In genomic region chr15:60585743-60586708, GRCh38 we compare ENCODE assay signal across 8 cellular contexts.
DNase-seq lines count a peak whose midpoint lies in the region; ATAC-seq, FAIRE-seq and TF ChIP-seq lines count a peak whose summit lies in the region.

No MANE protein-coding gene starts in this region.

- no peaks in the 10 kb centered on the region for H3K27me3 Mint-ChIP-seq in activated T-helper 1 cell treated with anti-CD3 and anti-CD28 coated beads, Interleukin-12 subunit alpha, Interleukin-12 subunit beta, Interleukin-2, Interleukin-4 antibody, amounts not matched to agents 30 ng/mL and 10 ng/mL and 1 ng/mL, durations not matched to agents 14 hours and 24 hours and 36 hours (ENCODE audit: insufficient read depth)

- H3K36me3 ChIP-seq in neutrophil: no peaks in the 10 kb centered on the region

- no peak overlapping the region for H3K4me3 ChIP-seq in neutrophil (ENCODE audit: low read depth in 1 of 2, low read length in 1 of 2)

- no peaks in the 10 kb centered on the region for H3K9me3 ChIP-seq in neutrophil

- no peak for FAIRE-seq in HTR-8/SVneo (lab: Jason Lieb, UNC)

- peaks cover 0 to 3% of the 10 kb centered on the region in 2 experiments for H3K4me1 ChIP-seq in neutrophil (ENCODE audit: control insufficient read depth in 1 of 2, insufficient read depth in 1 of 2, low read depth in 1 of 2, low read length in 1 of 2)

- peaks cover 91% of the 10 kb centered on the region for H3K4me1 Mint-ChIP-seq in activated T-helper 1 cell treated with anti-CD3 and anti-CD28 coated beads, Interleukin-12 subunit alpha, Interleukin-12 subunit beta, Interleukin-2, Interleukin-4 antibody, amounts not matched to agents 30 ng/mL and 10 ng/mL and 1 ng/mL, durations not matched to agents 14 hours and 24 hours and 36 hours (ENCODE audit: low read depth)

- no peaks in the 10 kb centered on the region for H3K9me3 Mint-ChIP-seq in activated T-helper 1 cell treated with anti-CD3 and anti-CD28 coated beads, Interleukin-12 subunit alpha, Interleukin-12 subunit beta, Interleukin-2, Interleukin-4 antibody, amounts not matched to agents 30 ng/mL and 10 ng/mL and 1 ng/mL, durations not matched to agents 14 hours and 24 hours and 36 hours

- peaks cover 55% of the 10 kb centered on the region for H3K27me3 ChIP-seq in neutrophil

- DNase-seq in ELF-1 (ENCODE audit: low read depth, low spot score) (peak; percentile 42), HTR-8/SVneo (ENCODE audit: insufficient read length, low spot score) (peak; percentile 63), NCI-H82 (lab: John Stamatoyannopoulos, UW) (peak; percentile 87), fibroblast of the conjunctiva (ENCODE audit: low read depth) (peak; percentile 67)
- DNase-seq in activated T-helper 1 cell treated with anti-CD3 and anti-CD28 coated beads, Interleukin-12 subunit alpha, Interleukin-12 subunit beta, Interleukin-2, Interleukin-4 antibody, amounts not matched to agents 30 ng/mL and 10 ng/mL and 1 ng/mL, durations not matched to agents 14 hours and 24 hours and 36 hours (ENCODE audit: low spot score): peak; percentile 51

- intact Hi-C loops in activated T-helper 1 cell treated with anti-CD3 and anti-CD28 coated beads, Interleukin-12 subunit alpha, Interleukin-12 subunit beta, Interleukin-2, Interleukin-4 antibody, amounts not matched to agents 30 ng/mL and 10 ng/mL and 1 ng/mL, durations not matched to agents 14 hours and 24 hours and 36 hours (cut with micrococcal nuclease): loop anchor here (1.0 to 5.0 kb wide), 9 partner anchors 63 to 1249 kb away; no protein-coding TSS in a partner anchor

- H3K4me3 Mint-ChIP-seq in activated T-helper 1 cell treated with anti-CD3 and anti-CD28 coated beads, Interleukin-12 subunit alpha, Interleukin-12 subunit beta, Interleukin-2, Interleukin-4 antibody, amounts not matched to agents 30 ng/mL and 10 ng/mL and 1 ng/mL, durations not matched to agents 14 hours and 24 hours and 36 hours: peak overlapping the region; percentile 74

- ATAC-seq in GM19023 (IDR thresholded peaks at IDR 0.05; ENCODE audit: unreplicated experiment) (no peak), HG02970 (IDR thresholded peaks at IDR 0.05; ENCODE audit: low FRiP score, unreplicated experiment) (no peak)

- H3K27ac Mint-ChIP-seq in activated T-helper 1 cell treated with anti-CD3 and anti-CD28 coated beads, Interleukin-12 subunit alpha, Interleukin-12 subunit beta, Interleukin-2, Interleukin-4 antibody, amounts not matched to agents 30 ng/mL and 10 ng/mL and 1 ng/mL, durations not matched to agents 14 hours and 24 hours and 36 hours: peak overlapping the region; percentile 92

- no peak overlapping the region for H3K27ac ChIP-seq in neutrophil

- peak; percentile 31 for TF ChIP-seq CTCF in neutrophil (IDR thresholded peaks at IDR 0.05)

- peaks cover 15% of the 10 kb centered on the region for H3K36me3 Mint-ChIP-seq in activated T-helper 1 cell treated with anti-CD3 and anti-CD28 coated beads, Interleukin-12 subunit alpha, Interleukin-12 subunit beta, Interleukin-2, Interleukin-4 antibody, amounts not matched to agents 30 ng/mL and 10 ng/mL and 1 ng/mL, durations not matched to agents 14 hours and 24 hours and 36 hours (ENCODE audit: low read depth)
